In genomic region chr1:8211620-8212442, GRCh38 we compare ENCODE assay signal across 8 cellular contexts.
A peak's percentile ranks its signal among the peaks of the same experiment; 100 is the strongest.
DNase-seq lines count a peak whose midpoint lies in the region; ATAC-seq and TF ChIP-seq lines count a peak whose summit lies in the region.

No MANE protein-coding gene starts in this region.

- no peak overlapping the region for H2AFZ ChIP-seq in MM.1S (ENCODE audit: low read length)
- peak overlapping the region; percentile 66 for H2AFZ ChIP-seq in mammary epithelial cell (ENCODE audit: low read depth, low read length)

- no peak for TF ChIP-seq CTCF in CD14-positive monocyte (IDR thresholded peaks at IDR 0.05)
- no peak for TF ChIP-seq CTCF in MM.1S (IDR thresholded peaks at IDR 0.05; ENCODE audit: low read length)
- TF ChIP-seq CTCF in mammary epithelial cell (conservative IDR thresholded peaks at IDR 0.05 in 1 of 2, IDR thresholded peaks at IDR 0.05 in 1 of 2; ENCODE audit: extremely low read depth in 1 of 2, insufficient read depth in 1 of 2, low read depth in 1 of 2, low read length in 2 of 2), result no peak

- H3K9me3 ChIP-seq in MM.1S (replicated peaks; ENCODE audit: insufficient read depth, low read length) (no peaks in the 10 kb centered on the region), mammary epithelial cell (replicated peaks; ENCODE audit: insufficient read depth, low read length) (no peaks in the 10 kb centered on the region), mesodermal cell (ENCODE audit: control insufficient read depth, low read length) (no peaks in the 10 kb centered on the region)

- H3K27ac ChIP-seq in MM.1S (ENCODE audit: low read length), result no peak overlapping the region
- H3K27ac ChIP-seq in mammary epithelial cell (ENCODE audit: insufficient read depth, low read depth, low read length), result peak overlapping the region; percentile 86
- peak overlapping the region; percentile 78 for H3K27ac ChIP-seq in mesodermal cell (ENCODE audit: low read depth, low read length, severe bottlenecking)

- peak overlapping the region; percentile 77 to 91 for H3K4me3 Mint-ChIP-seq in CD14-positive monocyte

- TSS peak; percentile 87 for BruUV-seq in mammary epithelial cell (replicated peaks; lab: Mats Ljungman, UMichigan)

- H3K9ac ChIP-seq in MM.1S (ENCODE audit: low read length) (no peak overlapping the region), mammary epithelial cell (ENCODE audit: insufficient read depth, low read length) (peak overlapping the region; percentile 31)

- no peaks in the 10 kb centered on the region for H3K9me3 Mint-ChIP-seq in CD14-positive monocyte

- peaks cover 7 to 27% (median 23%) of the 10 kb centered on the region in 3 donors for H3K27me3 Mint-ChIP-seq in CD14-positive monocyte (ENCODE audit: low read depth in 3 of 3)

- H3K4me3 ChIP-seq in MM.1S (ENCODE audit: low read length) (no peak overlapping the region), mammary epithelial cell (replicated peaks in 1 of 3; ENCODE audit: insufficient read depth in 1 of 3, low read depth in 2 of 3, low read length in 3 of 3) (no peak overlapping the region), mesodermal cell (ENCODE audit: extremely low read depth, insufficient read depth, low read length, poor library complexity, severe bottlenecking) (no peak overlapping the region)

- dilution Hi-C loops in mammary epithelial cell (cut with HindIII; ENCODE audit: low sequenced_read_pairs), result no loop called here

- no peaks in the 10 kb centered on the region for H3K9me2 ChIP-seq in MM.1S (replicated peaks; ENCODE audit: insufficient read depth, low read length)

- H3F3A ChIP-seq in MM.1S (ENCODE audit: insufficient read depth, low read length), result no peaks in the 10 kb centered on the region

- CTCF ChIA-PET in mammary epithelial cell (lab: Charles Lee; ENCODE audit: low non-redundant PET), result no interaction called here

- intact Hi-C loops in CD14-positive monocyte (cut with micrococcal nuclease) (no loop called here), mammary epithelial cell (cut with micrococcal nuclease) (loop anchor here (2.0 kb wide), 3 partner anchors 27 to 165 kb away; no protein-coding TSS in a partner anchor), posterior vena cava (cut with DNase I) (loop anchor here (10.0 kb wide), 2 partner anchors 77 to 177 kb away; no protein-coding TSS in a partner anchor)

- H3K27ac Mint-ChIP-seq in CD14-positive monocyte, result peak overlapping the region; percentile 80 to 93 (median 90)

- H3K36me3 ChIP-seq in MM.1S (replicated peaks; ENCODE audit: insufficient read depth, low read length), result no peaks in the 10 kb centered on the region
- no peaks in the 10 kb centered on the region for H3K36me3 ChIP-seq in mammary epithelial cell (ENCODE audit: insufficient read depth, low read length)
- H3K36me3 ChIP-seq in mesodermal cell (ENCODE audit: control insufficient read depth, insufficient read depth, low read length), result no peaks in the 10 kb centered on the region

- H3K36me3 Mint-ChIP-seq in CD14-positive monocyte, result peaks cover 3 to 5% of the 10 kb centered on the region in 2 donors

- in situ Hi-C loops in mammary epithelial cell (cut with MboI; ENCODE audit: low sequenced_read_pairs in 2 of 2), result no loop called here

- peaks cover 49% of the 10 kb centered on the region for H3K4me1 Mint-ChIP-seq in CD14-positive monocyte

- WGBS in mammary epithelial cell (ENCODE audit: low coverage, missing lambda C conversion rate), result 3% methylated on average over 18 of the region's 32 CpGs
- WGBS in mesodermal cell (ENCODE audit: insufficient coverage in 2 of 2), 2 experiments, result 85 to 87% methylated on average over 28 to 29 of the region's 32 CpGs

- H3K4me2 ChIP-seq in MM.1S (ENCODE audit: low read depth, low read length) (peak overlapping the region; percentile 48; the same call in 1 of the 2 replicates), mammary epithelial cell (ENCODE audit: insufficient read depth, low read depth, low read length) (peak overlapping the region; percentile 49)

- H3K79me2 ChIP-seq in MM.1S (ENCODE audit: low read length) (no peaks in the 10 kb centered on the region), mammary epithelial cell (ENCODE audit: insufficient read depth, low read length) (no peaks in the 10 kb centered on the region)

- DNase-seq in CD14-positive monocyte (ENCODE audit: low spot score), result peak; percentile 64
- DNase-seq in MM.1S, result no peak
- peak; percentile 98 for DNase-seq in mammary epithelial cell
- DNase-seq in NCI-H446 (lab: John Stamatoyannopoulos, UW), result no peak
- DNase-seq in posterior vena cava (ENCODE audit: low spot score), result no peak
- no peak for DNase-seq in iPS-NIHi7 (ENCODE audit: extremely low spot score)

- ATAC-seq in HG03159 (IDR thresholded peaks at IDR 0.05; ENCODE audit: unreplicated experiment), result no peak

- no peaks in the 10 kb centered on the region for H4K20me1 ChIP-seq in MM.1S (ENCODE audit: insufficient read depth, low read length)
- no peaks in the 10 kb centered on the region for H4K20me1 ChIP-seq in mammary epithelial cell (ENCODE audit: insufficient read depth, low read length)

- no peaks in the 10 kb centered on the region for H3K4me1 ChIP-seq in MM.1S (ENCODE audit: low read length)
- peaks cover 25% of the 10 kb centered on the region for H3K4me1 ChIP-seq in mammary epithelial cell (ENCODE audit: insufficient read depth, low read length)
- H3K4me1 ChIP-seq in mesodermal cell (ENCODE audit: control insufficient read depth, insufficient read depth, low read length, poor library complexity, severe bottlenecking), result peaks cover 34% of the 10 kb centered on the region

- peaks cover 98% of the 10 kb centered on the region for H3K27me3 ChIP-seq in MM.1S (replicated peaks; ENCODE audit: insufficient read depth, low read length)
- no peaks in the 10 kb centered on the region for H3K27me3 ChIP-seq in mammary epithelial cell (ENCODE audit: insufficient read depth, low read length)

Comparison
In these comparisons a context has a peak if more than half of its experiments do, and no peak if none do; other contexts are left out.
1. DNase-seq: peak in CD14-positive monocyte (single experiment) and mammary epithelial cell (single experiment); none in MM.1S (single experiment), NCI-H446 (0 of 2), posterior vena cava (single experiment) and iPS-NIHi7 (single experiment).
2. intact Hi-C loops: an anchor here in mammary epithelial cell (2.0 kb wide) and posterior vena cava (10.0 kb wide); none called in CD14-positive monocyte.